In the genomic region with DNA sequence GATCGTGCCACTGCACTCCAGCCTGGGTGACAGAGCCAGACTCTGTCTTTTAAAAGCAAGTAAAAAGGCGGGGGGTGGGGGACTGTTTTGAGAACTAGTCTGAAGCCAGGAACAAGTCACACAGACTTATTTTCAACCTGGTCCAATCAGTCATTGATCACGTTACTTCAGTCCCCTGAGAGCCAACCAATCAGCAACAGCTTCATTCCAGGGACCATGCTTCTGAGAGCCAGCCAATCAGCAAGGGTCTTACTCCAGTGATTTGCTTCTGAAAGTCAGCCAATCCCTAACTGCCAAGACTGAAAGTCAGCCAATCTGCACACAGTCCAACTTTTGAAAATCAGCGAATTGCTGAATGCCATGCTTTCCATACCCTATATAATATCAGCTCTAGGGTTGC, we compare ENCODE assay signal across 11 cellular contexts.
DNase-seq lines count a peak whose midpoint lies in the region; ATAC-seq and TF ChIP-seq lines count a peak whose summit lies in the region.
"Had no signal": no experiment of that assay in that cellular context is flagged by ENCODE, and none has a peak within 500 bp of the region (broad histone marks: within the 10 kb centered on the region; RNA-seq: fewer than 3 reads in every experiment).

No MANE protein-coding gene starts in this region.

- H3K4me3 ChIP-seq in fibroblast of pulmonary artery (replicated peaks; ENCODE audit: low read depth, low read length): no peak overlapping the region

- TF ChIP-seq CTCF in GM13977 (IDR thresholded peaks at IDR 0.05; ENCODE audit: extremely low read depth, insufficient read depth, missing control alignments) (no peak), fibroblast of pulmonary artery (IDR thresholded peaks at IDR 0.05; ENCODE audit: low read length, missing control alignments) (no peak)

- DNase-seq in AG20443 (ENCODE audit: low spot score) (peak; percentile 41), GM13977 (ENCODE audit: low spot score) (peak; percentile 58), RPMI8226 (peak; percentile 57), fibroblast of pulmonary artery (ENCODE audit: low read depth) (peak; percentile 62), NCI-H510A treated with DMSO at 0.1 percent for 48 hours (lab: John Stamatoyannopoulos, UW) (no peak)
- DNase-seq in activated CD4-positive, alpha-beta T cell treated with anti-CD3 and anti-CD28 coated beads, Interleukin-2, amount 50 U/mL, for 48 hours: no peak
- DNase-seq: effector CD4-positive, alpha-beta T cell; stimulated activated naive CD4-positive, alpha-beta T cell treated with Interleukin-2 at 50 U/mL for 16 hours had no signal

- ATAC-seq in HG02642 (IDR thresholded peaks at IDR 0.05; ENCODE audit: poor library complexity, unreplicated experiment): no peak
- ATAC-seq in GM21515 (IDR thresholded peaks at IDR 0.05; ENCODE audit: unreplicated experiment): no peak
- ATAC-seq: naive thymus-derived CD8-positive, alpha-beta T cell had no signal

- in situ Hi-C loops in GM13977 (cut with MboI; ENCODE audit: low pct_unique_long_range_greater_than_20kb, low sequenced_read_pairs, unreplicated experiment): loop anchor here (25.0 kb wide), 1 partner anchor 159 kb away; no protein-coding TSS in a partner anchor

Comparison
In these comparisons a context has a peak if more than half of its experiments do, and no peak if none do; other contexts are left out.
1. DNase-seq: peak in AG20443 (single experiment), GM13977 (single experiment), RPMI8226 (single experiment) and fibroblast of pulmonary artery (single experiment); none in NCI-H510A treated with DMSO at 0.1 percent for 48 hours (single experiment) and activated CD4-positive, alpha-beta T cell treated with anti-CD3 and anti-CD28 coated beads, Interleukin-2, amount 50 U/mL, for 48 hours (0 of 2).